8 cellular contexts compared by ENCODE assay signal in genomic region chr1:205568469-205569361, GRCh38.
A peak's percentile ranks its signal among the peaks of the same experiment; 100 is the strongest.
DNase-seq lines count a peak whose midpoint lies in the region; ATAC-seq and TF ChIP-seq lines count a peak whose summit lies in the region.

No MANE protein-coding gene starts in this region.

- POLR2A ChIA-PET in HCT116 (lab: Charles Lee), result no interaction called here
- POLR2A ChIA-PET in activated naive CD8-positive, alpha-beta T cell treated with anti-CD3 and anti-CD28 coated beads, Interleukin-2, amount 10 ng/mL, durations not matched to agents 7 days and 5 days (lab: Charles Lee), result no interaction called here

- RAD21 ChIA-PET in HCT116 (lab: Charles Lee; ENCODE audit: low non-redundant PET in 1 of 2, low total read pairs in 2 of 2, uncharacterized antibody in 2 of 2, unreplicated experiment in 2 of 2), result no interaction called here

- peaks cover 68% of the 10 kb centered on the region for H3K27me3 Mint-ChIP-seq in activated naive CD8-positive, alpha-beta T cell treated with anti-CD3 and anti-CD28 coated beads, Interleukin-2, amount 10 ng/mL, durations not matched to agents 7 days and 5 days

- H3K27ac Mint-ChIP-seq in activated naive CD8-positive, alpha-beta T cell treated with anti-CD3 and anti-CD28 coated beads, Interleukin-2, amount 10 ng/mL, durations not matched to agents 7 days and 5 days, result no peak overlapping the region
- no peak overlapping the region for H3K27ac Mint-ChIP-seq in stimulated activated effector memory CD8-positive, alpha-beta T cell treated with anti-CD3 and anti-CD28 coated beads, Interleukin-12 subunit alpha, Interleukin-12 subunit beta, amount 100 ng/mL, for 72 hours

- CTCF ChIA-PET in HCT116 (lab: Charles Lee), result no interaction called here

- H3K9me2 ChIP-seq in HCT116 (ENCODE audit: insufficient read depth), result no peaks in the 10 kb centered on the region

- TF ChIP-seq RAD21 in HCT116 (IDR thresholded peaks at IDR 0.05; ENCODE audit: low read depth), result no peak

- intact Hi-C loops in HCT116 (cut with micrococcal nuclease), result no loop called here

- peaks cover 2% of the 10 kb centered on the region for H3K4me1 Mint-ChIP-seq in activated naive CD8-positive, alpha-beta T cell treated with anti-CD3 and anti-CD28 coated beads, Interleukin-2, amount 10 ng/mL, durations not matched to agents 7 days and 5 days
- no peaks in the 10 kb centered on the region for H3K4me1 Mint-ChIP-seq in stimulated activated effector memory CD8-positive, alpha-beta T cell treated with anti-CD3 and anti-CD28 coated beads, Interleukin-12 subunit alpha, Interleukin-12 subunit beta, amount 100 ng/mL, for 72 hours

- BruUV-seq in HCT116 (replicated peaks; lab: Mats Ljungman, UMichigan), result no TSS peak

- H3K4me1 ChIP-seq in HCT116 (ENCODE audit: control insufficient read depth in 1 of 2, insufficient read depth in 2 of 2, low read length in 2 of 2), result no peaks in the 10 kb centered on the region

- ATAC-seq in HCT116 (peak; percentile 50), HG03280 (IDR thresholded peaks at IDR 0.05; ENCODE audit: unreplicated experiment) (no peak)
- peak; percentile 53 for ATAC-seq in activated naive CD8-positive, alpha-beta T cell treated with anti-CD3 and anti-CD28 coated beads, Interleukin-2, amount 10 ng/mL, durations not matched to agents 7 days and 5 days (ENCODE audit: low read depth)
- peak; percentile 57 for ATAC-seq in stimulated activated effector memory CD8-positive, alpha-beta T cell treated with anti-CD3 and anti-CD28 coated beads, Interleukin-12 subunit alpha, Interleukin-12 subunit beta, amount 100 ng/mL, for 72 hours

- peak overlapping the region; percentile 55 for H3K4me3 Mint-ChIP-seq in activated naive CD8-positive, alpha-beta T cell treated with anti-CD3 and anti-CD28 coated beads, Interleukin-2, amount 10 ng/mL, durations not matched to agents 7 days and 5 days
- peak overlapping the region; percentile 30 for H3K4me3 Mint-ChIP-seq in stimulated activated effector memory CD8-positive, alpha-beta T cell treated with anti-CD3 and anti-CD28 coated beads, Interleukin-12 subunit alpha, Interleukin-12 subunit beta, amount 100 ng/mL, for 72 hours

- no peak for TF ChIP-seq CTCF in HCT116 (IDR thresholded peaks at IDR 0.05 in 2 of 3, conservative IDR thresholded peaks at IDR 0.05 in 1 of 3; ENCODE audit: borderline replicate concordance in 1 of 3, insufficient read depth in 1 of 3, low read depth in 2 of 3, low read length in 2 of 3)

- no peak overlapping the region for H2AFZ ChIP-seq in HCT116 (ENCODE audit: low read depth, low read length, poor library complexity, severe bottlenecking)

- H3K4me2 ChIP-seq in HCT116 (ENCODE audit: low read length), result peak overlapping the region; percentile 57

- H3K9me3 ChIP-seq in HCT116 (ENCODE audit: control insufficient read depth in 1 of 2, insufficient read depth in 1 of 2, low read depth in 1 of 2, low read length in 2 of 2) (no peaks in the 10 kb centered on the region), MG63 (no peaks in the 10 kb centered on the region)

- no peaks in the 10 kb centered on the region for H3K79me2 ChIP-seq in HCT116 (ENCODE audit: insufficient read depth, low read length)

- H3K27me3 ChIP-seq in HCT116 (ENCODE audit: insufficient read depth, low read length), result no peaks in the 10 kb centered on the region
- peaks cover 73% of the 10 kb centered on the region for H3K27me3 ChIP-seq in MG63

- no peaks in the 10 kb centered on the region for H3K9me3 Mint-ChIP-seq in activated naive CD8-positive, alpha-beta T cell treated with anti-CD3 and anti-CD28 coated beads, Interleukin-2, amount 10 ng/mL, durations not matched to agents 7 days and 5 days
- no peaks in the 10 kb centered on the region for H3K9me3 Mint-ChIP-seq in stimulated activated effector memory CD8-positive, alpha-beta T cell treated with anti-CD3 and anti-CD28 coated beads, Interleukin-12 subunit alpha, Interleukin-12 subunit beta, amount 100 ng/mL, for 72 hours

- H3K36me3 ChIP-seq in HCT116 (ENCODE audit: control insufficient read depth in 1 of 2, insufficient read depth in 2 of 2, low read length in 2 of 2) (no peaks in the 10 kb centered on the region), MG63 (no peaks in the 10 kb centered on the region)

- H3K4me3 ChIP-seq in HCT116 (replicated peaks in 1 of 2; ENCODE audit: low read depth in 1 of 2, low read length in 2 of 2), result peak overlapping the region in 1 of 2 experiments; percentile 37; a peak in 2 of 4 replicates
- no peak overlapping the region for H3K4me3 ChIP-seq in MG63

- H3K27ac ChIP-seq in HCT116 (ENCODE audit: low read depth, low read length), result no peak overlapping the region

- no peaks in the 10 kb centered on the region for H4K20me1 ChIP-seq in HCT116 (ENCODE audit: insufficient read depth)

- DNase-seq in HCT116 (ENCODE audit: low read depth, low spot score) (no peak), islet precursor cell (peak; percentile 53), MG63 (no peak), KG1 (lab: John Stamatoyannopoulos, UW) (no peak), NCI-H345 treated with DMSO at 0.1 percent for 48 hours (lab: John Stamatoyannopoulos, UW; ENCODE audit: unreplicated experiment) (no peak)
- DNase-seq in activated naive CD8-positive, alpha-beta T cell treated with anti-CD3 and anti-CD28 coated beads, Interleukin-2, amount 10 ng/mL, durations not matched to agents 7 days and 5 days, result no peak
- no peak for DNase-seq in stimulated activated effector memory CD8-positive, alpha-beta T cell treated with anti-CD3 and anti-CD28 coated beads, Interleukin-12 subunit alpha, Interleukin-12 subunit beta, amount 100 ng/mL, for 72 hours (ENCODE audit: low spot score in 2 of 2)

- no peak overlapping the region for H3K9ac ChIP-seq in HCT116 (ENCODE audit: low read length)

- H3K36me3 Mint-ChIP-seq in activated naive CD8-positive, alpha-beta T cell treated with anti-CD3 and anti-CD28 coated beads, Interleukin-2, amount 10 ng/mL, durations not matched to agents 7 days and 5 days, result no peaks in the 10 kb centered on the region
- H3K36me3 Mint-ChIP-seq in stimulated activated effector memory CD8-positive, alpha-beta T cell treated with anti-CD3 and anti-CD28 coated beads, Interleukin-12 subunit alpha, Interleukin-12 subunit beta, amount 100 ng/mL, for 72 hours, result no peaks in the 10 kb centered on the region

- no peak for TF ChIP-seq POLR2A in HCT116 (IDR thresholded peaks at IDR 0.05; ENCODE audit: borderline replicate concordance, extremely low read depth, insufficient read depth, insufficient read length)

TF ChIP-seq in HCT116, 20 proteins besides CTCF, POLR2A, EP300 and RAD21:
- TF ChIP-seq ZBTB33 (IDR thresholded peaks at IDR 0.05; ENCODE audit: extremely low read depth, insufficient replicate concordance, low read length) (no peak), TCF7L2 (IDR thresholded peaks at IDR 0.05; ENCODE audit: borderline replicate concordance, extremely low read depth, insufficient read depth, insufficient read length) (no peak), EZH2 (IDR thresholded peaks at IDR 0.05) (no peak)
